8 cellular contexts compared by ENCODE assay signal in the genomic region with DNA sequence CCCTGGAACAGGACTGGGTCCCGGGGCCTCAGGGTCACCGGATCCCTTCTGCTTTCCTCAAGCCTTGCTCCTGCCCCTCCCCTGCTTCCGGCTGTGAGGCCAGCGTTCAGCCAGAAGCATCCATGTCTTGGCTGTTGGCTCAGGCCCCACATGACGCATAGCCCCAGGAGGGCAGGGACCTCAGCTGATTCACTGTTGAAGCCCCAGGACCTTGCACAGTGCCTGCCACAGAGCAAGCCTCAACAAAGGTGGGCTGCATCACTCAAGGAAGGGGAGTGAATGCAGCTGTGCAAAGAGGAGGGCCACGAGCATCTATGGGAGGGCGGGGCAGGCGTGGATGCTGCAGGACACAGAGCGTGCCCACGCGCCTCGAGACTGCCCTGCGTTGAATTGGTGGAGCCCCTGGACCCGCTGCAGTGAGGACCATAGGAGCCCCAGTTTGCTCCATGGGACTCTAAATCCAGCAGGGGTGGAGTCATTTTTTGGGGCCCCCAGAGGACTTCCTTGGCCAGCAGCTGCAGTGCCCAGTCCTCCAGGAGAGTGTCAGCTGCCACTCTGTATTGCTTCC. TPM values are rescaled to one million over a fixed set of nuclear protein-coding genes. Genes with fewer than 3 reads are reported as not detected.
A peak's percentile ranks its signal among the peaks of the same experiment; 100 is the strongest.
DNase-seq lines count a peak whose midpoint lies in the region; ATAC-seq, FAIRE-seq and TF ChIP-seq lines count a peak whose summit lies in the region.

No MANE protein-coding gene starts in this region.

- in situ Hi-C loops in GM13976 (cut with MboI; ENCODE audit: low sequenced_read_pairs, unreplicated experiment) = loop anchor here (5.0 kb wide), 1 partner anchor 65 kb away; no protein-coding TSS in a partner anchor

- peak overlapping the region in 1 of 8 donors; percentile 17 for H3K4me3 Mint-ChIP-seq in CD4-positive, alpha-beta memory T cell

- DNase-seq in GM13976 (ENCODE audit: low spot score) = peak; percentile 36
- DNase-seq in RPMI7951 (ENCODE audit: low read depth) = peak; percentile 99
- peak; percentile 94 for DNase-seq in fibroblast of mammary gland (ENCODE audit: low read depth)
- peak in 1 of 6 donors; percentile 36 for DNase-seq in pancreas
- DNase-seq in CD4-positive, alpha-beta memory T cell = no peak

- POLR2A ChIA-PET in CD4-positive, alpha-beta memory T cell (lab: Charles Lee; ENCODE audit: partially characterized antibody) = no interaction called here

- CTCF ChIA-PET in CD4-positive, alpha-beta memory T cell (lab: Charles Lee; ENCODE audit: partially characterized antibody) = interaction anchor here (0.9 to 10.0 kb wide), 8 partner anchors 11 to 244 kb away, joined by 3 to 174 read pairs (median 5); partner anchors contain the start of gene PDK2

- H3K27ac Mint-ChIP-seq in CD4-positive, alpha-beta memory T cell = no peak overlapping the region

- H3K9me3 ChIP-seq in pancreas = no peaks in the 10 kb centered on the region
- peaks cover 0 to 5% of the 10 kb centered on the region in 2 donors for H3K9me3 ChIP-seq in CD4-positive, alpha-beta memory T cell (ENCODE audit: control insufficient read depth in 1 of 2, low read length in 2 of 2)

- H3K27ac ChIP-seq in pancreas = peak overlapping the region in 1 of 4 donors; percentile 9
- no peak overlapping the region for H3K27ac ChIP-seq in CD4-positive, alpha-beta memory T cell (ENCODE audit: low read depth, low read length)

- intact Hi-C loops in pancreas (cut with DNase I) = loop anchor here in 2 of 3 donors (2.0 to 5.0 kb wide), 2 partner anchors 60 to 61 kb away; no protein-coding TSS in a partner anchor
- intact Hi-C loops in CD4-positive, alpha-beta memory T cell (cut with micrococcal nuclease) = loop anchor here (1.0 to 2.0 kb wide), 2 partner anchors 29 to 67 kb away; partner anchors contain the start of genes ITGA3 and PDK2

- ATAC-seq in pancreas (peak; percentile 47 to 80 (median 64)), HG02981 (IDR thresholded peaks at IDR 0.05; ENCODE audit: unreplicated experiment) (no peak), HG02623 (IDR thresholded peaks at IDR 0.05; ENCODE audit: unreplicated experiment) (no peak), GM19023 (IDR thresholded peaks at IDR 0.05; ENCODE audit: unreplicated experiment) (no peak)

- H3K27me3 Mint-ChIP-seq in CD4-positive, alpha-beta memory T cell = peaks cover 19 to 22% of the 10 kb centered on the region in 2 donors

- FAIRE-seq in pancreas (lab: Jason Lieb, UNC) = no peak

- no peaks in the 10 kb centered on the region for H3K9me3 Mint-ChIP-seq in CD4-positive, alpha-beta memory T cell

- H3K4me3 ChIP-seq in fibroblast of mammary gland (ENCODE audit: control insufficient read depth, low read depth, low read length) (peak overlapping the region; percentile 41), pancreas (peak overlapping the region in 1 of 4 donors; percentile 10)
- H3K4me3 ChIP-seq in CD4-positive, alpha-beta memory T cell (ENCODE audit: low read length in 2 of 2) = no peak overlapping the region

- no peaks in the 10 kb centered on the region for H3K27me3 ChIP-seq in pancreas
- H3K27me3 ChIP-seq in CD4-positive, alpha-beta memory T cell (ENCODE audit: insufficient read depth, low read length) = no peaks in the 10 kb centered on the region

- no peak for TF ChIP-seq CTCF in GM13976 (IDR thresholded peaks at IDR 0.05; ENCODE audit: borderline replicate concordance, control extremely low read depth, extremely low read depth, insufficient read depth, missing control alignments)
- no peak for TF ChIP-seq CTCF in fibroblast of mammary gland (conservative IDR thresholded peaks at IDR 0.05; ENCODE audit: control insufficient read depth, insufficient read depth, low read depth, low read length)
- no peak for TF ChIP-seq CTCF in pancreas (IDR thresholded peaks at IDR 0.05)

- peaks cover 0 to 5% (median 4%) of the 10 kb centered on the region in 3 donors for H3K4me1 ChIP-seq in pancreas
- peaks cover 8% of the 10 kb centered on the region for H3K4me1 ChIP-seq in CD4-positive, alpha-beta memory T cell (ENCODE audit: insufficient read depth, low read length)

- H3K4me1 Mint-ChIP-seq in CD4-positive, alpha-beta memory T cell = peaks cover 2 to 21% (median 9%) of the 10 kb centered on the region in 4 donors

- no peaks in the 10 kb centered on the region for H3K36me3 ChIP-seq in pancreas
- no peaks in the 10 kb centered on the region for H3K36me3 ChIP-seq in CD4-positive, alpha-beta memory T cell (ENCODE audit: insufficient read depth, low read length)

- 47 to 53% methylated on average over 14 of the region's 14 CpGs for WGBS in pancreas, 2 donors

- no peaks in the 10 kb centered on the region for H3K36me3 Mint-ChIP-seq in CD4-positive, alpha-beta memory T cell

RNA-seq across cellular contexts. Expression of gene ITGA3, which starts 28.2 kb away (rescaled TPM):
- total RNA-seq in RPMI7951 (2014; rRNA removed; shearing (Covaris generic)) = 213 and 279 TPM in 2 replicates
- total RNA-seq in pancreas = 10 to 100 TPM; 16.8 to 61.2 (median 23.0) TPM
- 10 to 100 TPM; 28.3 to 35.2 TPM for polyA plus RNA-seq in pancreas
- total RNA-seq in CD4-positive, alpha-beta memory T cell = 10 to 100 TPM; 13.9 to 16.3 TPM
- 1 to 10 TPM; 1.6 to 4.8 TPM for polyA plus RNA-seq in CD4-positive, alpha-beta memory T cell

RNA-seq across cellular contexts. Expression of gene DLX3, which starts 32.7 kb away (rescaled TPM):
- not detected in 2 replicates for total RNA-seq in RPMI7951 (2014; rRNA removed; shearing (Covaris generic))
- total RNA-seq in pancreas = under 1 TPM; 0.09 to 0.53 (median 0.24) TPM
- polyA plus RNA-seq in pancreas = under 1 TPM; 0.33 to 0.42 TPM
- not detected for total RNA-seq in CD4-positive, alpha-beta memory T cell
- not detected for polyA plus RNA-seq in CD4-positive, alpha-beta memory T cell

RNA-seq across cellular contexts. Expression of gene DLX4, which starts 58.7 kb away (rescaled TPM):
- not detected in 2 replicates for total RNA-seq in RPMI7951 (2014; rRNA removed; shearing (Covaris generic))
- total RNA-seq in pancreas = under 1 TPM in 3 of 6 donors, not detected in 3; 0.16 to 0.23 (median 0.20) TPM
- under 1 TPM; 0.26 to 0.30 TPM for polyA plus RNA-seq in pancreas
- 1 to 10 TPM in 1 of 2 experiments, under 1 TPM in 1; 0.70 to 1.2 TPM for total RNA-seq in CD4-positive, alpha-beta memory T cell
- under 1 TPM; 0.22 to 0.33 TPM for polyA plus RNA-seq in CD4-positive, alpha-beta memory T cell

Comparison
In these comparisons a context has a peak if more than half of its experiments do, and no peak if none do; other contexts are left out.
1. DNase-seq: peak in GM13976 (single experiment), RPMI7951 (single experiment) and fibroblast of mammary gland (single experiment); none in CD4-positive, alpha-beta memory T cell (0 of 5).
2. ATAC-seq: peak in pancreas (4 of 4); none in HG02981 (single experiment), HG02623 (single experiment) and GM19023 (single experiment).